Comparison of ENCODE assay signal across 18 cellular contexts in the genomic region with DNA sequence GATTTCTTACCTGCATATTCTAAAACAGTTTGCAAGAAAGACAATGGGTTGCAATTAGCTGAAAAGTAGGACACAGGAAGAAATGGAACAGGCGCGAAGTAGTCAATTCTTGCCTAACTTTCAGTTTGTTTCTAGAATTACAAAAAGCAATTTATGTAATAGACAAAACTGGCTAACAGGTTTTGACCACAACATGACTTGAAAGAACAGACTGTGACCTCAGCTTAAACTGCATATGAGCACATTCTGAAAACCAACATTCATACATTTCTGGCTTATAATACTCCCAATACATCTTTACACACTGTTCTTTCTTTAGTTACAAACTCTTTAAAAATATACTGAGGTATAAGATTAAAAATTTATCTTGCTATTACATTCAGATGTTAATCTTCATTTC.
A peak's percentile ranks its signal among the peaks of the same experiment; 100 is the strongest.
DNase-seq lines count a peak whose midpoint lies in the region; ATAC-seq and TF ChIP-seq lines count a peak whose summit lies in the region.
"Had no signal": no experiment of that assay in that cellular context is flagged by ENCODE, and none has a peak within 500 bp of the region (broad histone marks: within the 10 kb centered on the region; RNA-seq: fewer than 3 reads in every experiment).

No MANE protein-coding gene starts in this region.

- H3K4me3 ChIP-seq in CD4-positive, alpha-beta memory T cell (ENCODE audit: low read length in 2 of 2), result peak overlapping the region in 1 of 2 donors; percentile 10
- H3K4me3 ChIP-seq in OCI-LY3 (ENCODE audit: low read length), result no peak overlapping the region
- H3K4me3 ChIP-seq: K562 had no signal

- H3K9me3 ChIP-seq in CD4-positive, alpha-beta memory T cell (ENCODE audit: control insufficient read depth in 1 of 2, low read length in 2 of 2), result no peaks in the 10 kb centered on the region
- no peaks in the 10 kb centered on the region for H3K9me3 ChIP-seq in OCI-LY3 (ENCODE audit: insufficient read depth, low read length)
- H3K9me3 ChIP-seq: BE2C had no signal

- POLR2A ChIA-PET in CD4-positive, alpha-beta memory T cell (lab: Charles Lee; ENCODE audit: partially characterized antibody), result interaction anchor here (0.6 to 2.6 kb wide), 11 partner anchors 8 to 183 kb away, joined by 3 to 15 read pairs (median 6); no protein-coding TSS in a partner anchor

- peak overlapping the region; percentile 75 to 95 (median 85) for H3K27ac Mint-ChIP-seq in CD4-positive, alpha-beta memory T cell
- peak overlapping the region; percentile 46 to 91 for H3K27ac Mint-ChIP-seq in effector memory CD8-positive, alpha-beta T cell

- H4K20me1 ChIP-seq in OCI-LY3 (ENCODE audit: insufficient read depth, low read length), result no peaks in the 10 kb centered on the region

- peaks cover 42% of the 10 kb centered on the region for H3K4me1 ChIP-seq in CD4-positive, alpha-beta memory T cell (ENCODE audit: insufficient read depth, low read length)
- peaks cover 48% of the 10 kb centered on the region for H3K4me1 ChIP-seq in OCI-LY3 (ENCODE audit: low read length)
- H3K4me1 ChIP-seq: BE2C, parathyroid adenoma had no signal

- no peak for TF ChIP-seq CTCF in OCI-LY3 (IDR thresholded peaks at IDR 0.05; ENCODE audit: low read depth, low read length)

- ATAC-seq in GM19035 (IDR thresholded peaks at IDR 0.05; ENCODE audit: unreplicated experiment), result peak; percentile 57
- peak; percentile 91 for ATAC-seq in effector memory CD8-positive, alpha-beta T cell (replicated peaks)
- no peak for ATAC-seq in GM19324 (IDR thresholded peaks at IDR 0.05; ENCODE audit: low FRiP score, unreplicated experiment)
- ATAC-seq in HG03175 (IDR thresholded peaks at IDR 0.05; ENCODE audit: unreplicated experiment), result no peak
- ATAC-seq: HCT116, K562 had no signal

- no peaks in the 10 kb centered on the region for H3K27me3 Mint-ChIP-seq in CD4-positive, alpha-beta memory T cell
- H3K27me3 Mint-ChIP-seq in effector memory CD8-positive, alpha-beta T cell, result peaks cover 0 to 4% of the 10 kb centered on the region in 2 donors

- H3K9me3 Mint-ChIP-seq in CD4-positive, alpha-beta memory T cell, result peaks cover 0 to 5% (median 0%) of the 10 kb centered on the region in 8 donors
- no peaks in the 10 kb centered on the region for H3K9me3 Mint-ChIP-seq in effector memory CD8-positive, alpha-beta T cell

- peak overlapping the region; percentile 76 for H3K4me2 ChIP-seq in OCI-LY3 (ENCODE audit: low read length)

- CTCF ChIA-PET in CD4-positive, alpha-beta memory T cell (lab: Charles Lee; ENCODE audit: partially characterized antibody), result interaction anchor here (1.5 to 2.6 kb wide), 2 partner anchors 9 to 111 kb away, joined by 5 to 6 read pairs; no protein-coding TSS in a partner anchor

- H3K36me3 ChIP-seq in CD4-positive, alpha-beta memory T cell (ENCODE audit: insufficient read depth, low read length), result no peaks in the 10 kb centered on the region
- H3K36me3 ChIP-seq in OCI-LY3 (replicated peaks; ENCODE audit: low read depth, low read length), result peaks cover 9% of the 10 kb centered on the region
- H3K36me3 ChIP-seq: BE2C had no signal

- peaks cover 34 to 54% (median 43%) of the 10 kb centered on the region in 4 donors for H3K4me1 Mint-ChIP-seq in CD4-positive, alpha-beta memory T cell
- H3K4me1 Mint-ChIP-seq in effector memory CD8-positive, alpha-beta T cell (ENCODE audit: low read depth in 2 of 2), result peaks cover 33 to 41% of the 10 kb centered on the region in 2 donors

- no peak overlapping the region for H2AFZ ChIP-seq in OCI-LY3 (ENCODE audit: low read depth, low read length)
- H2AFZ ChIP-seq: parathyroid adenoma had no signal

- H3K27me3 ChIP-seq in CD4-positive, alpha-beta memory T cell (ENCODE audit: insufficient read depth, low read length), result no peaks in the 10 kb centered on the region
- H3K27me3 ChIP-seq in OCI-LY3 (ENCODE audit: low read depth, low read length), result no peaks in the 10 kb centered on the region
- H3K27me3 ChIP-seq: BE2C had no signal

- peak overlapping the region in 7 of 8 donors; percentile 72 to 84 (median 78) for H3K4me3 Mint-ChIP-seq in CD4-positive, alpha-beta memory T cell
- peak overlapping the region; percentile 55 to 68 for H3K4me3 Mint-ChIP-seq in effector memory CD8-positive, alpha-beta T cell

- intact Hi-C loops in CD4-positive, alpha-beta memory T cell (cut with micrococcal nuclease), result loop anchor here (5.0 kb wide), 1 partner anchor 115 kb away; no protein-coding TSS in a partner anchor

- H3K27ac ChIP-seq in CD4-positive, alpha-beta memory T cell (ENCODE audit: low read depth, low read length), result peak overlapping the region; percentile 39
- no peak overlapping the region for H3K27ac ChIP-seq in OCI-LY3 (ENCODE audit: low read length)
- H3K27ac ChIP-seq: parathyroid adenoma had no signal

- H3K36me3 Mint-ChIP-seq in CD4-positive, alpha-beta memory T cell, result peaks cover 0 to 7% of the 10 kb centered on the region in 2 donors
- H3K36me3 Mint-ChIP-seq in effector memory CD8-positive, alpha-beta T cell (ENCODE audit: insufficient read depth), result peaks cover 12% of the 10 kb centered on the region

- no peak overlapping the region for H3K9ac ChIP-seq in OCI-LY3 (ENCODE audit: low read length)
- H3K9ac ChIP-seq: parathyroid adenoma had no signal

- H3K79me2 ChIP-seq in OCI-LY3 (ENCODE audit: low read length), result no peaks in the 10 kb centered on the region
- H3K79me2 ChIP-seq: parathyroid adenoma had no signal

- peak; percentile 39 to 51 (median 49) for DNase-seq in CD4-positive, alpha-beta memory T cell
- peak; percentile 5 to 13 (median 12) for DNase-seq in effector memory CD8-positive, alpha-beta T cell
- DNase-seq in NCI-H1930 (lab: John Stamatoyannopoulos, UW) (no peak), NCI-H1694 (lab: John Stamatoyannopoulos, UW) (no peak)
- DNase-seq: aorta; BE2C; cortex of kidney; DMS53; NCI-H1436; NCI-H446 treated with DMSO at 0.1 percent for 48 hours; stimulated activated CD4-positive, alpha-beta T cell treated with anti-CD3 and anti-CD28 coated beads, Interleukin-12 subunit alpha, Interleukin-12 subunit beta, amount 100 ng/mL, for 4 hours had no signal

Comparison
In these comparisons a context has a peak if more than half of its experiments do, and no peak if none do; other contexts are left out.
1. DNase-seq: peak in CD4-positive, alpha-beta memory T cell (5 of 5) and effector memory CD8-positive, alpha-beta T cell (3 of 3); none in NCI-H1930 (0 of 2) and NCI-H1694 (single experiment).
2. ATAC-seq: peak in GM19035 (single experiment) and effector memory CD8-positive, alpha-beta T cell (single experiment); none in GM19324 (single experiment) and HG03175 (single experiment).